18 cellular contexts compared by ENCODE assay signal in genomic region chr10:77972148-77972547, GRCh38. TPM values are rescaled to one million over a fixed set of nuclear protein-coding genes. Genes with fewer than 3 reads are reported as not detected.
A peak's percentile ranks its signal among the peaks of the same experiment; 100 is the strongest.
DNase-seq lines count a peak whose midpoint lies in the region; ATAC-seq and TF ChIP-seq lines count a peak whose summit lies in the region.
"Had no signal": no experiment of that assay in that cellular context is flagged by ENCODE, and none has a peak within 500 bp of the region (broad histone marks: within the 10 kb centered on the region; RNA-seq: fewer than 3 reads in every experiment).

No MANE protein-coding gene starts in this region.

- H3K4me2 ChIP-seq in parathyroid adenoma (ENCODE audit: low read length): no peak overlapping the region

- H3K4me3 ChIP-seq in colonic mucosa: no peak overlapping the region
- no peak overlapping the region for H3K4me3 ChIP-seq in parathyroid adenoma (ENCODE audit: low read depth, low read length)
- no peak overlapping the region for H3K4me3 ChIP-seq in upper lobe of right lung
- H3K4me3 ChIP-seq: heart right ventricle, tibial nerve had no signal

- H3K27me3 Mint-ChIP-seq in activated naive CD8-positive, alpha-beta T cell: no peaks in the 10 kb centered on the region
- H3K27me3 Mint-ChIP-seq in activated naive CD8-positive, alpha-beta T cell treated with anti-CD3 and anti-CD28 coated beads, Interleukin-2, amount 50 U/mL, for 24 hours: no peaks in the 10 kb centered on the region
- H3K27me3 Mint-ChIP-seq: CD4-positive, alpha-beta memory T cell had no signal

- H2AFZ ChIP-seq in parathyroid adenoma: no peak overlapping the region

- no peak for DNase-seq in activated naive CD8-positive, alpha-beta T cell treated with anti-CD3 and anti-CD28 coated beads, Interleukin-2, amount 50 U/mL, for 24 hours
- DNase-seq in colonic mucosa (no peak), upper lobe of right lung (no peak), NCI-H2081 treated with DMSO at 0.1 percent for 48 hours (lab: John Stamatoyannopoulos, UW) (no peak), EL (no peak)
- DNase-seq: activated gamma-delta T cell treated with Interleukin-2 at 50 U/mL for 16 hours; CD4-positive, alpha-beta memory T cell; heart right ventricle; kidney; mesenchymal stem cell; NCI-H774; stimulated activated CD4-positive, alpha-beta T cell treated with anti-CD3 and anti-CD28 coated beads, Interleukin-4, amount 100 ng/mL, for 24 hours; stimulated activated CD8-positive, alpha-beta memory T cell treated with anti-CD3 and anti-CD28 coated beads, Interleukin-4, amount 100 ng/mL, for 48 hours had no signal

- H3K4me1 Mint-ChIP-seq in activated naive CD8-positive, alpha-beta T cell (ENCODE audit: low read depth): peaks cover 11% of the 10 kb centered on the region
- peaks cover 13% of the 10 kb centered on the region for H3K4me1 Mint-ChIP-seq in activated naive CD8-positive, alpha-beta T cell treated with anti-CD3 and anti-CD28 coated beads, Interleukin-2, amount 50 U/mL, for 24 hours

- H3K27me3 ChIP-seq in colonic mucosa: no peaks in the 10 kb centered on the region
- no peaks in the 10 kb centered on the region for H3K27me3 ChIP-seq in parathyroid adenoma (ENCODE audit: control insufficient read depth, insufficient read depth, low read length)
- no peaks in the 10 kb centered on the region for H3K27me3 ChIP-seq in upper lobe of right lung
- H3K27me3 ChIP-seq: heart right ventricle, tibial nerve had no signal

- H3K36me3 ChIP-seq in colonic mucosa (peaks cover 6% of the 10 kb centered on the region), parathyroid adenoma (ENCODE audit: control insufficient read depth, insufficient read depth, low read length) (no peaks in the 10 kb centered on the region), upper lobe of right lung (peaks cover 14% of the 10 kb centered on the region)

- H3K9ac ChIP-seq in colonic mucosa (ENCODE audit: low read depth in 2 of 2, low read length in 2 of 2) (no peak overlapping the region), parathyroid adenoma (no peak overlapping the region)

- H3K27ac ChIP-seq in colonic mucosa (peak overlapping the region; percentile 53), parathyroid adenoma (peak overlapping the region; percentile 79), upper lobe of right lung (peak overlapping the region; percentile 8)

- H3K4me3 Mint-ChIP-seq in activated naive CD8-positive, alpha-beta T cell: no peak overlapping the region
- H3K4me3 Mint-ChIP-seq in activated naive CD8-positive, alpha-beta T cell treated with anti-CD3 and anti-CD28 coated beads, Interleukin-2, amount 50 U/mL, for 24 hours: no peak overlapping the region
- H3K4me3 Mint-ChIP-seq: CD4-positive, alpha-beta memory T cell had no signal

- no peaks in the 10 kb centered on the region for H3K9me3 Mint-ChIP-seq in activated naive CD8-positive, alpha-beta T cell (ENCODE audit: low read depth)
- H3K9me3 Mint-ChIP-seq in activated naive CD8-positive, alpha-beta T cell treated with anti-CD3 and anti-CD28 coated beads, Interleukin-2, amount 50 U/mL, for 24 hours: no peaks in the 10 kb centered on the region
- H3K9me3 Mint-ChIP-seq: CD4-positive, alpha-beta memory T cell had no signal

- H3K9me3 ChIP-seq in colonic mucosa: no peaks in the 10 kb centered on the region
- H3K9me3 ChIP-seq in parathyroid adenoma (ENCODE audit: control insufficient read depth, low read length): no peaks in the 10 kb centered on the region
- H3K9me3 ChIP-seq in upper lobe of right lung: no peaks in the 10 kb centered on the region
- H3K9me3 ChIP-seq: heart right ventricle, tibial nerve had no signal

- no peaks in the 10 kb centered on the region for H3K4me1 ChIP-seq in colonic mucosa
- H3K4me1 ChIP-seq in parathyroid adenoma: peaks cover 27% of the 10 kb centered on the region
- H3K4me1 ChIP-seq in upper lobe of right lung: peaks cover 12% of the 10 kb centered on the region

- ATAC-seq in activated naive CD8-positive, alpha-beta T cell treated with anti-CD3 and anti-CD28 coated beads, Interleukin-2, amount 50 U/mL, for 24 hours: no peak
- no peak for ATAC-seq in upper lobe of right lung
- no peak for ATAC-seq in GM18858 (IDR thresholded peaks at IDR 0.05; ENCODE audit: unreplicated experiment)
- ATAC-seq: Panc1 had no signal

- intact Hi-C loops in colonic mucosa (cut with DNase I) (no loop called here), upper lobe of right lung (cut with DNase I) (no loop called here)

- H3K27ac Mint-ChIP-seq in activated naive CD8-positive, alpha-beta T cell: peak overlapping the region; percentile 72
- H3K27ac Mint-ChIP-seq in activated naive CD8-positive, alpha-beta T cell treated with anti-CD3 and anti-CD28 coated beads, Interleukin-2, amount 50 U/mL, for 24 hours: no peak overlapping the region

- H3K79me2 ChIP-seq in parathyroid adenoma: no peaks in the 10 kb centered on the region

- TF ChIP-seq CTCF in colonic mucosa (IDR thresholded peaks at IDR 0.05) (no peak), parathyroid adenoma (IDR thresholded peaks at IDR 0.05) (peak; percentile 8), upper lobe of right lung (IDR thresholded peaks at IDR 0.05) (no peak)

- peaks cover 5% of the 10 kb centered on the region for H3K36me3 Mint-ChIP-seq in activated naive CD8-positive, alpha-beta T cell
- peaks cover 17% of the 10 kb centered on the region for H3K36me3 Mint-ChIP-seq in activated naive CD8-positive, alpha-beta T cell treated with anti-CD3 and anti-CD28 coated beads, Interleukin-2, amount 50 U/mL, for 24 hours (ENCODE audit: low read depth)

RNA-seq across cellular contexts. Expression of gene DLG5, which starts 45.6 kb away (rescaled TPM):
- 10 to 100 TPM; 26.1 to 47.5 TPM for total RNA-seq in colonic mucosa
- 19.3 TPM for total RNA-seq in upper lobe of right lung

RNA-seq across cellular contexts. Expression of gene POLR3A, which starts 57.2 kb away (rescaled TPM):
- 10 to 100 TPM; 11.3 to 14.6 TPM for total RNA-seq in colonic mucosa
- total RNA-seq in upper lobe of right lung: 13.7 TPM

Comparison
In these comparisons a context has a peak if more than half of its experiments do, and no peak if none do; other contexts are left out.
1. H3K27ac ChIP-seq: peak in every context shown above with its lines; median percentile 79 in parathyroid adenoma; 53 in colonic mucosa; 8 in upper lobe of right lung.